ENCODE assay signal across 20 cellular contexts in genomic region chr10:71369602-71370001, GRCh38. TPM values are rescaled to one million over a fixed set of nuclear protein-coding genes. Genes with fewer than 3 reads are reported as not detected.
"Had no signal": no experiment of that assay in that cellular context is flagged by ENCODE, and none has a peak within 500 bp of the region (broad histone marks: within the 10 kb centered on the region; RNA-seq: fewer than 3 reads in every experiment).

No MANE protein-coding gene starts in this region.

- FAIRE-seq: RCC 7860 had no signal

- H3K4me3 ChIP-seq: SJSA1, SK-N-MC had no signal

- H3K36me3 ChIP-seq: SJSA1 had no signal

- H3K27me3 Mint-ChIP-seq: IgD-negative memory B cell had no signal

- H3K9me3 ChIP-seq: SJSA1 had no signal

- H3K27ac ChIP-seq: SJSA1, SK-N-MC had no signal

- H3K4me3 Mint-ChIP-seq: IgD-negative memory B cell had no signal

- DNase-seq: KBM-7, MV-4-11, NCI-H1048, NCI-H1105, NCI-H1417, NCI-H146, NCI-H1694 treated with DMSO at 0.1 percent for 48 hours, NCI-H1930, NCI-H2081, NCI-H2107, NCI-H2227 treated with DMSO at 0.1 percent for 48 hours, NCI-H526 treated with DMSO at 0.1 percent for 48 hours, NCI-H748 treated with DMSO at 0.1 percent for 48 hours, Right ventricle myocardium superior, RPMI8226, SIG-M5 had no signal

- H3K27me3 ChIP-seq: SJSA1 had no signal

- H3K9me3 Mint-ChIP-seq: IgD-negative memory B cell had no signal

RNA-seq across cellular contexts. Expression of gene CDH23, which starts 27.1 kb away (rescaled TPM):
- polyA plus RNA-seq: IgD-negative memory B cell had no signal
